1 cellular context compared by ENCODE assay signal in the genomic region with DNA sequence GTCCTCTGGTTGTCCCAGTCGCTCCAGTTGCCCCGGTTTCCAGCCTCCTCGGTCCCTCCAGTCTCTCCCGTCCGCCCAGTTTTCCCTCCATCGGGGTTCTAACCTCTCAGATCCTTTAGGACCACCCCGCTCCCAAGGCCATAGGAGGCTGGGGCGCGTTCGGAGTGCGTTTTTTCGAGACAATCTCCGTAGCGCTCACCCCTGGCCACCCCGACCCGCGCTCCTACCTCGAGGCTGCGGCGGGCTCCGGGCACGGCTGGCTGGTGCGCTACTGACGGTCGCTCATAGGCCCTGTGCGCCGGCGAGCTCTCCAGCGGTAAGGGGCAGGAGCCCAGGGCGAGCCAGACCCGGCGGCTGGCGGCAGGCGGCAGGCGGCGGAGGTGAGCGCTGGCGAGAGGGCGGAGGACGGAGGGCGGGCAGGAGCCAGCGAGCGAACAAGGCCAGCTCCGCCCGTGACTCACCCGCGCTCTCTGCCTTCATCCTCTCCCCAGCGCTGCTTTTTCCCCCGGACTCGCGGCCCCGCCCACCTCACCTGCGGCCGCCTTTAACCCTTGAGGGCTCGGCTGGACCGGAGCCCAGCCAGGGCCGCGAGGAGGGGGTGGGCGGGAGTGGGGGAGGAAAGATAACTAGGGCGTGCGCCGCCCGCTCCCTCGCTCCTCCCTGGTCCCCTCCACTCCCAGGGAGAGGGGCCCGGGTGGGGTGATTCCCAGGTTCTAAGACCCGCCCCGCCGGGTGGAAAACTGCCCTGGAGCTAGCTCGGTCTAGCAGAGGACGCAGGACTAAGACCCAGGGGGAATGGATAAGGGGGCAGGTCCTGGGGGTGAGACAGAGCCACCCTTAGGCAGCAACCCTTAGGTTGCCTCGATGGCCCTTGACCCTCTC.
TF ChIP-seq lines count a peak whose summit lies in the region.

A gene (minus strand): TSS at position 472 of the 882 bp plus-strand sequence. CDS start 2,734 bp downstream, outside the sequence.

TF ChIP-seq in K562, 482 proteins besides CTCF, POLR2A, EP300 and RAD21 (continued from another document and continues in another):
- TF ChIP-seq ARID2 (IDR thresholded peaks at IDR 0.05): no peak
- peak; percentile 63; the same call in 1 of the 2 replicates for TF ChIP-seq HNRNPL (IDR thresholded peaks at IDR 0.05; ENCODE audit: low read depth, low read length)
- no peak for TF ChIP-seq PCBP1 (IDR thresholded peaks at IDR 0.05; ENCODE audit: low read depth, low read length, poor library complexity, severe bottlenecking)
- TF ChIP-seq, protein P1, sequence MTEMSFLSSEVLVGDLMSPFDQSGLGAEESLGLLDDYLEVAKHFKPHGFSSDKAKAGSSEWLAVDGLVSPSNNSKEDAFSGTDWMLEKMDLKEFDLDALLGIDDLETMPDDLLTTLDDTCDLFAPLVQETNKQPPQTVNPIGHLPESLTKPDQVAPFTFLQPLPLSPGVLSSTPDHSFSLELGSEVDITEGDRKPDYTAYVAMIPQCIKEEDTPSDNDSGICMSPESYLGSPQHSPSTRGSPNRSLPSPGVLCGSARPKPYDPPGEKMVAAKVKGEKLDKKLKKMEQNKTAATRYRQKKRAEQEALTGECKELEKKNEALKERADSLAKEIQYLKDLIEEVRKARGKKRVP (CRISPR knock-in tag; IDR thresholded peaks at IDR 0.05): no peak
- TF ChIP-seq RFX7 (CRISPR knock-in tag; IDR thresholded peaks at IDR 0.05): no peak
- 0 out of 2 replicates have a peak, but pooled peaks have one; percentile 25 for TF ChIP-seq GTF2F1 (IDR thresholded peaks at IDR 0.05; ENCODE audit: low read depth, low read length)
- no peak for TF ChIP-seq ZNF644 (tag; IDR thresholded peaks at IDR 0.05; ENCODE audit: low read depth)
- TF ChIP-seq L3MBTL2 (IDR thresholded peaks at IDR 0.05): peak; percentile 79; the same call in 1 of the 2 replicates
- TF ChIP-seq ZNF274 (IDR thresholded peaks at IDR 0.05; ENCODE audit: borderline replicate concordance, low read depth, low read length): no peak
- no peak for TF ChIP-seq HDAC2 (IDR thresholded peaks at IDR 0.05)
- TF ChIP-seq SLC30A9 (CRISPR knock-in tag; IDR thresholded peaks at IDR 0.05): no peak
- no peak for TF ChIP-seq ZNF696 (CRISPR knock-in tag; conservative IDR thresholded peaks at IDR 0.05)
- TF ChIP-seq, protein P2, sequence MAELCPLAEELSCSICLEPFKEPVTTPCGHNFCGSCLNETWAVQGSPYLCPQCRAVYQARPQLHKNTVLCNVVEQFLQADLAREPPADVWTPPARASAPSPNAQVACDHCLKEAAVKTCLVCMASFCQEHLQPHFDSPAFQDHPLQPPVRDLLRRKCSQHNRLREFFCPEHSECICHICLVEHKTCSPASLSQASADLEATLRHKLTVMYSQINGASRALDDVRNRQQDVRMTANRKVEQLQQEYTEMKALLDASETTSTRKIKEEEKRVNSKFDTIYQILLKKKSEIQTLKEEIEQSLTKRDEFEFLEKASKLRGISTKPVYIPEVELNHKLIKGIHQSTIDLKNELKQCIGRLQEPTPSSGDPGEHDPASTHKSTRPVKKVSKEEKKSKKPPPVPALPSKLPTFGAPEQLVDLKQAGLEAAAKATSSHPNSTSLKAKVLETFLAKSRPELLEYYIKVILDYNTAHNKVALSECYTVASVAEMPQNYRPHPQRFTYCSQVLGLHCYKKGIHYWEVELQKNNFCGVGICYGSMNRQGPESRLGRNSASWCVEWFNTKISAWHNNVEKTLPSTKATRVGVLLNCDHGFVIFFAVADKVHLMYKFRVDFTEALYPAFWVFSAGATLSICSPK (IDR thresholded peaks at IDR 0.05; ENCODE audit: borderline replicate concordance): no peak
- 0 out of 2 replicates have a peak, but pooled peaks have one; percentile 21 for TF ChIP-seq ZNF175 (CRISPR knock-in tag; IDR thresholded peaks at IDR 0.05; ENCODE audit: low read depth)
- TF ChIP-seq ZNF124 (CRISPR knock-in tag; IDR thresholded peaks at IDR 0.05): no peak
- TF ChIP-seq CEBPG (CRISPR knock-in tag; IDR thresholded peaks at IDR 0.05): no peak
- no peak for TF ChIP-seq CEBPG (tag; conservative IDR thresholded peaks at IDR 0.05 in 1 of 2, IDR thresholded peaks at IDR 0.05 in 1 of 2)
- TF ChIP-seq FOXA3 (CRISPR knock-in tag; conservative IDR thresholded peaks at IDR 0.05 in 1 of 2, IDR thresholded peaks at IDR 0.05 in 1 of 2): no peak
- TF ChIP-seq DPF2 (IDR thresholded peaks at IDR 0.05): peak; percentile 22; the same call in 1 of the 2 replicates
- TF ChIP-seq CC2D1A (IDR thresholded peaks at IDR 0.05): no peak
- TF ChIP-seq KAT7 (CRISPR knock-in tag; IDR thresholded peaks at IDR 0.05; ENCODE audit: borderline replicate concordance): peak; percentile 79; the same call in 1 of the 2 replicates
- TF ChIP-seq CBX1 (IDR thresholded peaks at IDR 0.05; ENCODE audit: low read depth): no peak
- TF ChIP-seq, protein P3, sequence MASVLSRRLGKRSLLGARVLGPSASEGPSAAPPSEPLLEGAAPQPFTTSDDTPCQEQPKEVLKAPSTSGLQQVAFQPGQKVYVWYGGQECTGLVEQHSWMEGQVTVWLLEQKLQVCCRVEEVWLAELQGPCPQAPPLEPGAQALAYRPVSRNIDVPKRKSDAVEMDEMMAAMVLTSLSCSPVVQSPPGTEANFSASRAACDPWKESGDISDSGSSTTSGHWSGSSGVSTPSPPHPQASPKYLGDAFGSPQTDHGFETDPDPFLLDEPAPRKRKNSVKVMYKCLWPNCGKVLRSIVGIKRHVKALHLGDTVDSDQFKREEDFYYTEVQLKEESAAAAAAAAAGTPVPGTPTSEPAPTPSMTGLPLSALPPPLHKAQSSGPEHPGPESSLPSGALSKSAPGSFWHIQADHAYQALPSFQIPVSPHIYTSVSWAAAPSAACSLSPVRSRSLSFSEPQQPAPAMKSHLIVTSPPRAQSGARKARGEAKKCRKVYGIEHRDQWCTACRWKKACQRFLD (CRISPR knock-in tag; IDR thresholded peaks at IDR 0.05): peak; percentile 54; the same call in 1 of the 2 replicates
- TF ChIP-seq, protein P4, sequence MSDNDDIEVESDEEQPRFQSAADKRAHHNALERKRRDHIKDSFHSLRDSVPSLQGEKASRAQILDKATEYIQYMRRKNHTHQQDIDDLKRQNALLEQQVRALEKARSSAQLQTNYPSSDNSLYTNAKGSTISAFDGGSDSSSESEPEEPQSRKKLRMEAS (CRISPR knock-in tag; IDR thresholded peaks at IDR 0.05): peak; percentile 48
- no peak for TF ChIP-seq MTF1 (CRISPR knock-in tag; IDR thresholded peaks at IDR 0.05; ENCODE audit: borderline replicate concordance)
- TF ChIP-seq, protein P5, sequence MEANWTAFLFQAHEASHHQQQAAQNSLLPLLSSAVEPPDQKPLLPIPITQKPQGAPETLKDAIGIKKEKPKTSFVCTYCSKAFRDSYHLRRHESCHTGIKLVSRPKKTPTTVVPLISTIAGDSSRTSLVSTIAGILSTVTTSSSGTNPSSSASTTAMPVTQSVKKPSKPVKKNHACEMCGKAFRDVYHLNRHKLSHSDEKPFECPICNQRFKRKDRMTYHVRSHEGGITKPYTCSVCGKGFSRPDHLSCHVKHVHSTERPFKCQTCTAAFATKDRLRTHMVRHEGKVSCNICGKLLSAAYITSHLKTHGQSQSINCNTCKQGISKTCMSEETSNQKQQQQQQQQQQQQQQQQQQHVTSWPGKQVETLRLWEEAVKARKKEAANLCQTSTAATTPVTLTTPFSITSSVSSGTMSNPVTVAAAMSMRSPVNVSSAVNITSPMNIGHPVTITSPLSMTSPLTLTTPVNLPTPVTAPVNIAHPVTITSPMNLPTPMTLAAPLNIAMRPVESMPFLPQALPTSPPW (CRISPR knock-in tag; IDR thresholded peaks at IDR 0.05): peak; percentile 76
- peak; percentile 86 for TF ChIP-seq ZFX (CRISPR knock-in tag; IDR thresholded peaks at IDR 0.05)
- TF ChIP-seq ZNF324 (CRISPR knock-in tag; IDR thresholded peaks at IDR 0.05): no peak
- no peak for TF ChIP-seq HEY1 (CRISPR knock-in tag; IDR thresholded peaks at IDR 0.05; ENCODE audit: borderline replicate concordance)
- TF ChIP-seq, protein P6, sequence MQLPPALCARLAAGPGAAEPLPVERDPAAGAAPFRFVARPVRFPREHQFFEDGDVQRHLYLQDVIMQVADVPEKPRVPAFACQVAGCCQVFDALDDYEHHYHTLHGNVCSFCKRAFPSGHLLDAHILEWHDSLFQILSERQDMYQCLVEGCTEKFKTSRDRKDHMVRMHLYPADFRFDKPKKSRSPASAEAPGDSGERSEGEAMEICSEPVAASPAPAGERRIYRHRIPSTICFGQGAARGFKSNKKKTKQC (CRISPR knock-in tag; IDR thresholded peaks at IDR 0.05): peak; percentile 10; the same call in 1 of the 2 replicates
- TF ChIP-seq GTF2E2 (tag; IDR thresholded peaks at IDR 0.05): peak; percentile 52; the same call in 1 of the 2 replicates
- no peak for TF ChIP-seq KLF6 (CRISPR knock-in tag; IDR thresholded peaks at IDR 0.05; ENCODE audit: borderline replicate concordance)
- no peak for TF ChIP-seq ZNF668 (CRISPR knock-in tag; IDR thresholded peaks at IDR 0.05)
- TF ChIP-seq PHF20 (IDR thresholded peaks at IDR 0.05; ENCODE audit: partially characterized antibody): no peak
- TF ChIP-seq, protein P7, sequence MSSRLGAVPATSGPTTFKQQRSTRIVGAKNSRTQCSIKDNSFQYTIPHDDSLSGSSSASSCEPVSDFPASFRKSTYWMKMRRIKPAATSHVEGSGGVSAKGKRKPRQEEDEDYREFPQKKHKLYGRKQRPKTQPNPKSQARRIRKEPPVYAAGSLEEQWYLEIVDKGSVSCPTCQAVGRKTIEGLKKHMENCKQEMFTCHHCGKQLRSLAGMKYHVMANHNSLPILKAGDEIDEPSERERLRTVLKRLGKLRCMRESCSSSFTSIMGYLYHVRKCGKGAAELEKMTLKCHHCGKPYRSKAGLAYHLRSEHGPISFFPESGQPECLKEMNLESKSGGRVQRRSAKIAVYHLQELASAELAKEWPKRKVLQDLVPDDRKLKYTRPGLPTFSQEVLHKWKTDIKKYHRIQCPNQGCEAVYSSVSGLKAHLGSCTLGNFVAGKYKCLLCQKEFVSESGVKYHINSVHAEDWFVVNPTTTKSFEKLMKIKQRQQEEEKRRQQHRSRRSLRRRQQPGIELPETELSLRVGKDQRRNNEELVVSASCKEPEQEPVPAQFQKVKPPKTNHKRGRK (tag; IDR thresholded peaks at IDR 0.05): no peak
- TF ChIP-seq, protein P8, sequence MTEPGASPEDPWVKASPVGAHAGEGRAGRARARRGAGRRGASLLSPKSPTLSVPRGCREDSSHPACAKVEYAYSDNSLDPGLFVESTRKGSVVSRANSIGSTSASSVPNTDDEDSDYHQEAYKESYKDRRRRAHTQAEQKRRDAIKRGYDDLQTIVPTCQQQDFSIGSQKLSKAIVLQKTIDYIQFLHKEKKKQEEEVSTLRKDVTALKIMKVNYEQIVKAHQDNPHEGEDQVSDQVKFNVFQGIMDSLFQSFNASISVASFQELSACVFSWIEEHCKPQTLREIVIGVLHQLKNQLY (CRISPR knock-in tag; conservative IDR thresholded peaks at IDR 0.05): no peak
- no peak for TF ChIP-seq MEF2D (tag; conservative IDR thresholded peaks at IDR 0.05; ENCODE audit: low read depth)
- TF ChIP-seq CBFA2T3 (IDR thresholded peaks at IDR 0.05): 0 out of 2 replicates have a peak, but pooled peaks have one; percentile 14
- TF ChIP-seq, protein P9, sequence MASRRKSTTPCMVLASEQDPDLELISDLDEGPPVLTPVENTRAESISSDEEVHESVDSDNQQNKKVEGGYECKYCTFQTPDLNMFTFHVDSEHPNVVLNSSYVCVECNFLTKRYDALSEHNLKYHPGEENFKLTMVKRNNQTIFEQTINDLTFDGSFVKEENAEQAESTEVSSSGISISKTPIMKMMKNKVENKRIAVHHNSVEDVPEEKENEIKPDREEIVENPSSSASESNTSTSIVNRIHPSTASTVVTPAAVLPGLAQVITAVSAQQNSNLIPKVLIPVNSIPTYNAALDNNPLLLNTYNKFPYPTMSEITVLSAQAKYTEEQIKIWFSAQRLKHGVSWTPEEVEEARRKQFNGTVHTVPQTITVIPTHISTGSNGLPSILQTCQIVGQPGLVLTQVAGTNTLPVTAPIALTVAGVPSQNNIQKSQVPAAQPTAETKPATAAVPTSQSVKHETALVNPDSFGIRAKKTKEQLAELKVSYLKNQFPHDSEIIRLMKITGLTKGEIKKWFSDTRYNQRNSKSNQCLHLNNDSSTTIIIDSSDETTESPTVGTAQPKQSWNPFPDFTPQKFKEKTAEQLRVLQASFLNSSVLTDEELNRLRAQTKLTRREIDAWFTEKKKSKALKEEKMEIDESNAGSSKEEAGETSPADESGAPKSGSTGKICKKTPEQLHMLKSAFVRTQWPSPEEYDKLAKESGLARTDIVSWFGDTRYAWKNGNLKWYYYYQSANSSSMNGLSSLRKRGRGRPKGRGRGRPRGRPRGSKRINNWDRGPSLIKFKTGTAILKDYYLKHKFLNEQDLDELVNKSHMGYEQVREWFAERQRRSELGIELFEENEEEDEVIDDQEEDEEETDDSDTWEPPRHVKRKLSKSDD (conservative IDR thresholded peaks at IDR 0.05; ENCODE audit: low read length): no peak
- TF ChIP-seq OTX1 (CRISPR knock-in tag; IDR thresholded peaks at IDR 0.05): no peak
- no peak for TF ChIP-seq NFE2 (IDR thresholded peaks at IDR 0.05; ENCODE audit: low read depth)
- TF ChIP-seq, protein P10, sequence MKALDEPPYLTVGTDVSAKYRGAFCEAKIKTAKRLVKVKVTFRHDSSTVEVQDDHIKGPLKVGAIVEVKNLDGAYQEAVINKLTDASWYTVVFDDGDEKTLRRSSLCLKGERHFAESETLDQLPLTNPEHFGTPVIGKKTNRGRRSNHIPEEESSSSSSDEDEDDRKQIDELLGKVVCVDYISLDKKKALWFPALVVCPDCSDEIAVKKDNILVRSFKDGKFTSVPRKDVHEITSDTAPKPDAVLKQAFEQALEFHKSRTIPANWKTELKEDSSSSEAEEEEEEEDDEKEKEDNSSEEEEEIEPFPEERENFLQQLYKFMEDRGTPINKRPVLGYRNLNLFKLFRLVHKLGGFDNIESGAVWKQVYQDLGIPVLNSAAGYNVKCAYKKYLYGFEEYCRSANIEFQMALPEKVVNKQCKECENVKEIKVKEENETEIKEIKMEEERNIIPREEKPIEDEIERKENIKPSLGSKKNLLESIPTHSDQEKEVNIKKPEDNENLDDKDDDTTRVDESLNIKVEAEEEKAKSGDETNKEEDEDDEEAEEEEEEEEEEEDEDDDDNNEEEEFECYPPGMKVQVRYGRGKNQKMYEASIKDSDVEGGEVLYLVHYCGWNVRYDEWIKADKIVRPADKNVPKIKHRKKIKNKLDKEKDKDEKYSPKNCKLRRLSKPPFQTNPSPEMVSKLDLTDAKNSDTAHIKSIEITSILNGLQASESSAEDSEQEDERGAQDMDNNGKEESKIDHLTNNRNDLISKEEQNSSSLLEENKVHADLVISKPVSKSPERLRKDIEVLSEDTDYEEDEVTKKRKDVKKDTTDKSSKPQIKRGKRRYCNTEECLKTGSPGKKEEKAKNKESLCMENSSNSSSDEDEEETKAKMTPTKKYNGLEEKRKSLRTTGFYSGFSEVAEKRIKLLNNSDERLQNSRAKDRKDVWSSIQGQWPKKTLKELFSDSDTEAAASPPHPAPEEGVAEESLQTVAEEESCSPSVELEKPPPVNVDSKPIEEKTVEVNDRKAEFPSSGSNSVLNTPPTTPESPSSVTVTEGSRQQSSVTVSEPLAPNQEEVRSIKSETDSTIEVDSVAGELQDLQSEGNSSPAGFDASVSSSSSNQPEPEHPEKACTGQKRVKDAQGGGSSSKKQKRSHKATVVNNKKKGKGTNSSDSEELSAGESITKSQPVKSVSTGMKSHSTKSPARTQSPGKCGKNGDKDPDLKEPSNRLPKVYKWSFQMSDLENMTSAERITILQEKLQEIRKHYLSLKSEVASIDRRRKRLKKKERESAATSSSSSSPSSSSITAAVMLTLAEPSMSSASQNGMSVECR (CRISPR knock-in tag; IDR thresholded peaks at IDR 0.05): no peak
- no peak for TF ChIP-seq EWSR1 (IDR thresholded peaks at IDR 0.05; ENCODE audit: borderline replicate concordance, low read depth, partially characterized antibody)
